Comparison of ENCODE assay signal across 14 cellular contexts in genomic region chr10:3080608-3081007, GRCh38. TPM values are rescaled to one million over a fixed set of nuclear protein-coding genes. Genes with fewer than 3 reads are reported as not detected.
DNase-seq lines count a peak whose midpoint lies in the region; ATAC-seq and TF ChIP-seq lines count a peak whose summit lies in the region.
"Had no signal": no experiment of that assay in that cellular context is flagged by ENCODE, and none has a peak within 500 bp of the region (broad histone marks: within the 10 kb centered on the region; RNA-seq: fewer than 3 reads in every experiment).

No MANE protein-coding gene starts in this region.

- H3K9me3 Mint-ChIP-seq in HFFc6 = no peaks in the 10 kb centered on the region
- H3K9me3 Mint-ChIP-seq in mesothelial cell of epicardium = no peaks in the 10 kb centered on the region
- H3K9me3 Mint-ChIP-seq: activated CD8-positive, alpha-beta T cell treated with anti-CD3 and anti-CD28 coated beads for 36 hours; dendritic cell treated with granulocyte-macrophage colony-stimulating factor and Interleukin-4, amounts not matched to agents 40 ng/mL and 50 ng/mL, for 4 days had no signal

- peak; percentile 48 for ATAC-seq in foreskin keratinocyte
- ATAC-seq: activated CD8-positive, alpha-beta T cell treated with anti-CD3 and anti-CD28 coated beads for 36 hours; stimulated activated naive CD8-positive, alpha-beta T cell treated with anti-CD3 and anti-CD28 coated beads, Interleukin-15, Interleukin-2, amounts not matched to agents 100 U/mL and 50 U/mL, for 24 hours had no signal

- no peaks in the 10 kb centered on the region for H3K27me3 Mint-ChIP-seq in HFFc6 (ENCODE audit: insufficient read depth)
- no peaks in the 10 kb centered on the region for H3K27me3 Mint-ChIP-seq in mesothelial cell of epicardium (ENCODE audit: low read depth)
- H3K27me3 Mint-ChIP-seq: activated CD8-positive, alpha-beta T cell treated with anti-CD3 and anti-CD28 coated beads for 36 hours; dendritic cell treated with granulocyte-macrophage colony-stimulating factor and Interleukin-4, amounts not matched to agents 40 ng/mL and 50 ng/mL, for 4 days had no signal

- CTCF ChIA-PET in AG04450 (lab: Charles Lee) = interaction anchor here (0.5 to 1.3 kb wide), 3 partner anchors 9 to 860 kb away, joined by 3 to 6 read pairs (median 4); no protein-coding TSS in a partner anchor

- no peak for DNase-seq in AG04450 (ENCODE audit: low read depth, low spot score)
- DNase-seq in HFFc6 = no peak
- DNase-seq in RPMI8226 = peak; percentile 46
- DNase-seq in foreskin keratinocyte = no peak
- DNase-seq in substantia nigra (lab: John Stamatoyannopoulos, UW) = no peak
- DNase-seq in 8988T = no peak
- no peak for DNase-seq in COLO829 (ENCODE audit: low spot score)
- no peak for DNase-seq in mesothelial cell of epicardium (ENCODE audit: low spot score in 2 of 2, unreplicated experiment in 2 of 2)
- DNase-seq: activated CD8-positive, alpha-beta T cell treated with anti-CD3 and anti-CD28 coated beads for 36 hours; activated naive CD4-positive, alpha-beta T cell treated with anti-CD3 and anti-CD28 coated beads, Interleukin-2, amount 50 U/mL, for 16 hours; foreskin fibroblast; NCI-H187; stimulated activated naive CD8-positive, alpha-beta T cell treated with anti-CD3 and anti-CD28 coated beads, Interleukin-15, Interleukin-2, amounts not matched to agents 100 U/mL and 50 U/mL, for 24 hours had no signal

- no peaks in the 10 kb centered on the region for H3K4me1 ChIP-seq in foreskin keratinocyte

- H3K4me3 ChIP-seq in AG04450 (ENCODE audit: low read depth, low read length) = no peak overlapping the region

- POLR2A ChIA-PET in AG04450 (lab: Yijun Ruan, JAX) = interaction anchor here (1.0 to 1.7 kb wide), 3 partner anchors 10 to 26 kb away, joined by 3 to 12 read pairs (median 4); no protein-coding TSS in a partner anchor

- H3K4me3 Mint-ChIP-seq in HFFc6 = no peak overlapping the region
- H3K4me3 Mint-ChIP-seq in mesothelial cell of epicardium = no peak overlapping the region
- H3K4me3 Mint-ChIP-seq: activated CD8-positive, alpha-beta T cell treated with anti-CD3 and anti-CD28 coated beads for 36 hours; dendritic cell treated with granulocyte-macrophage colony-stimulating factor and Interleukin-4, amounts not matched to agents 40 ng/mL and 50 ng/mL, for 4 days had no signal

- H3K27me3 ChIP-seq in AG04450 (ENCODE audit: control insufficient read depth, insufficient read depth, low read length) (no peaks in the 10 kb centered on the region), foreskin keratinocyte (no peaks in the 10 kb centered on the region)

- H3K9me3 ChIP-seq in AG04450 (ENCODE audit: control insufficient read depth, insufficient read depth, low read length) = no peaks in the 10 kb centered on the region

- peaks cover 7% of the 10 kb centered on the region for H3K4me1 Mint-ChIP-seq in HFFc6 (ENCODE audit: low read depth)
- peaks cover 3% of the 10 kb centered on the region for H3K4me1 Mint-ChIP-seq in mesothelial cell of epicardium

- H3K36me3 Mint-ChIP-seq in HFFc6 (ENCODE audit: low read depth) (peaks cover 16% of the 10 kb centered on the region), mesothelial cell of epicardium (peaks cover 6% of the 10 kb centered on the region)

- peak; percentile 30; the same call in 1 of the 2 replicates for TF ChIP-seq CTCF in AG04450 (IDR thresholded peaks at IDR 0.05; ENCODE audit: low read depth, low read length)
- TF ChIP-seq CTCF in HFFc6 (IDR thresholded peaks at IDR 0.05) = peak; percentile 27; the same call in 1 of the 2 replicates
- peak; percentile 36 for TF ChIP-seq CTCF in foreskin keratinocyte (conservative IDR thresholded peaks at IDR 0.05)
- no peak for TF ChIP-seq CTCF in mesothelial cell of epicardium (IDR thresholded peaks at IDR 0.05; ENCODE audit: unreplicated experiment)

- H3K27ac ChIP-seq in AG04450 (ENCODE audit: low read depth, low read length) = no peak overlapping the region
- H3K27ac ChIP-seq in foreskin keratinocyte = no peak overlapping the region
- no peak overlapping the region for H3K27ac ChIP-seq in substantia nigra (ENCODE audit: low read depth, low read length, poor library complexity, severe bottlenecking)

- H3K27ac Mint-ChIP-seq in HFFc6 (no peak overlapping the region), mesothelial cell of epicardium (no peak overlapping the region)
- H3K27ac Mint-ChIP-seq: activated CD8-positive, alpha-beta T cell treated with anti-CD3 and anti-CD28 coated beads for 36 hours; dendritic cell treated with granulocyte-macrophage colony-stimulating factor and Interleukin-4, amounts not matched to agents 40 ng/mL and 50 ng/mL, for 4 days had no signal

RNA-seq across cellular contexts. Expression of gene PFKP, which starts 13.3 kb away (rescaled TPM):
- 122 and 135 TPM in 2 replicates for polyA plus RNA-seq in AG04450 (2011; rRNA removed)
- polyA minus RNA-seq in AG04450 (2011; rRNA and poly(A)+ RNA removed) = 103 and 128 TPM in 2 replicates
- 100 to 1,000 TPM; 131 to 173 (median 161) TPM for total RNA-seq in HFFc6 (2021; fragmentation: NEBNext Ultra II Directional; extraction: Animal tissue kit (Norgen Biotek cat#: 25700))
- 186 and 190 TPM in 2 replicates for total RNA-seq in foreskin keratinocyte
- polyA plus RNA-seq in foreskin keratinocyte = 125 and 130 TPM in 2 replicates
- total RNA-seq in mesothelial cell of epicardium = 34.2 to 35.3 TPM (median 34.9 TPM) in 3 replicates
